In the genomic region with DNA sequence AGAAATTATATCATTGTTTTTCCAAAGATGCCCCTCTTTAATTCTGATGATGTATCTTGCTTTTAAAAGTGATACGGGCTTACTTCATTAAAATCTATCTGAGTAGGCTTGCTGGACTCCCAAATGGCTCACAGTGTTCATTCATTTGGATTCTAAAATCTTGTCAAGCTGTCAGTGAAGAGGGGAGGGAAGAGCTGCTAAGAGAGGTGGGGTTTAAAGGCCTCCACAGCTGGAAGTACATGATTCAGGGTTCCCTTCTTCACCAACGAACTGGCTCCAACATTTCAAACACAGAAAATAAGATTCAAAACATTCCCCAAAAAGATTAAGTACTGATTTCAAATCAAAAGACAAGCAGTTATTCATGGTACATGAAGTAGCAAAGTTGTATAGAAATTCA, we compare ENCODE assay signal across 20 cellular contexts.
"Had no signal": no experiment of that assay in that cellular context is flagged by ENCODE, and none has a peak within 500 bp of the region (broad histone marks: within the 10 kb centered on the region; RNA-seq: fewer than 3 reads in every experiment).

No MANE protein-coding gene starts in this region.

- H3K9me3 Mint-ChIP-seq: central memory CD8-positive, alpha-beta T cell; naive thymus-derived CD8-positive, alpha-beta T cell; neural crest cell; type B pancreatic cell had no signal

- H3K4me3 Mint-ChIP-seq: central memory CD8-positive, alpha-beta T cell; naive thymus-derived CD8-positive, alpha-beta T cell; neural crest cell; type B pancreatic cell had no signal

- H3K36me3 ChIP-seq: gastrocnemius medialis, right lobe of liver, stomach, vagina had no signal

- DNase-seq: cortex of kidney; dorsolateral prefrontal cortex; effector CD8-positive, alpha-beta T cell; gastrocnemius medialis; kidney; left colon; mammary epithelial cell; naive thymus-derived CD8-positive, alpha-beta T cell; right lobe of liver; stimulated activated CD4-positive, alpha-beta T cell treated with anti-CD3 and anti-CD28 coated beads, Interleukin-2, amount 100 ng/mL, for 24 hours; stimulated activated naive CD4-positive, alpha-beta T cell; stomach had no signal

- H3K9me3 ChIP-seq: gastrocnemius medialis, mucosa of descending colon, right lobe of liver, stomach, vagina had no signal

- H3K27me3 ChIP-seq: dorsolateral prefrontal cortex, gastrocnemius medialis, hepatocyte, right lobe of liver, stomach, vagina had no signal

- H3K4me1 ChIP-seq: right lobe of liver, vagina had no signal

- ATAC-seq: esophagus mucosa; naive thymus-derived CD8-positive, alpha-beta T cell; right lobe of liver had no signal

- H3K27ac Mint-ChIP-seq: naive thymus-derived CD8-positive, alpha-beta T cell; type B pancreatic cell had no signal

- H3K27me3 Mint-ChIP-seq: central memory CD8-positive, alpha-beta T cell; type B pancreatic cell had no signal

- H3K36me3 Mint-ChIP-seq: naive thymus-derived CD8-positive, alpha-beta T cell had no signal

- H3K27ac ChIP-seq: hepatocyte, right lobe of liver, stomach had no signal

- H3K4me3 ChIP-seq: dorsolateral prefrontal cortex, gastrocnemius medialis, hepatocyte, mucosa of descending colon, right lobe of liver, skin epidermis, stomach, vagina had no signal

- H3K4me1 Mint-ChIP-seq: central memory CD8-positive, alpha-beta T cell; naive thymus-derived CD8-positive, alpha-beta T cell; neural crest cell had no signal
